16 cellular contexts compared by ENCODE assay signal in genomic region chr9:12289711-12290110, GRCh38.
A peak's percentile ranks its signal among the peaks of the same experiment; 100 is the strongest.
DNase-seq lines count a peak whose midpoint lies in the region; ATAC-seq lines count a peak whose summit lies in the region.
"Had no signal": no experiment of that assay in that cellular context is flagged by ENCODE, and none has a peak within 500 bp of the region (broad histone marks: within the 10 kb centered on the region; RNA-seq: fewer than 3 reads in every experiment).

No MANE protein-coding gene starts in this region.

- DNase-seq in DMS153 (lab: John Stamatoyannopoulos, UW): peak; percentile 6
- no peak for DNase-seq in DMS153 treated with DMSO at 0.1 percent for 48 hours (lab: John Stamatoyannopoulos, UW; ENCODE audit: unreplicated experiment)
- DNase-seq in NCI-H146 treated with DMSO at 0.1 percent for 48 hours (lab: John Stamatoyannopoulos, UW; ENCODE audit: unreplicated experiment): peak; percentile 13
- peak; percentile 50 for DNase-seq in NCI-H748 treated with DMSO at 0.1 percent for 48 hours (lab: John Stamatoyannopoulos, UW)
- peak; percentile 23 for DNase-seq in medulla oblongata (ENCODE audit: extremely low spot score)
- DNase-seq in activated CD4-positive, CD25-positive, alpha-beta regulatory T cell (lab: John Stamatoyannopoulos, UW): no peak
- no peak for DNase-seq in NCI-H1417 treated with DMSO at 0.1 percent for 48 hours (lab: John Stamatoyannopoulos, UW)
- DNase-seq: Calu3; CD4-positive, alpha-beta memory T cell; GOT3; H7; HFFc6; IMR-90 had no signal

- no peak for ATAC-seq in GM21515 (IDR thresholded peaks at IDR 0.05; ENCODE audit: unreplicated experiment)
- ATAC-seq: A549, HCT116 had no signal

Comparison
In these comparisons a context has a peak if more than half of its experiments do, and no peak if none do; other contexts are left out.
1. DNase-seq: peak in DMS153 (single experiment), NCI-H146 treated with DMSO at 0.1 percent for 48 hours (single experiment), NCI-H748 treated with DMSO at 0.1 percent for 48 hours (single experiment) and medulla oblongata (single experiment); none in DMS153 treated with DMSO at 0.1 percent for 48 hours (single experiment), activated CD4-positive, CD25-positive, alpha-beta regulatory T cell (0 of 4) and NCI-H1417 treated with DMSO at 0.1 percent for 48 hours (single experiment).